Comparison of ENCODE assay signal across 15 cellular contexts in the genomic region with DNA sequence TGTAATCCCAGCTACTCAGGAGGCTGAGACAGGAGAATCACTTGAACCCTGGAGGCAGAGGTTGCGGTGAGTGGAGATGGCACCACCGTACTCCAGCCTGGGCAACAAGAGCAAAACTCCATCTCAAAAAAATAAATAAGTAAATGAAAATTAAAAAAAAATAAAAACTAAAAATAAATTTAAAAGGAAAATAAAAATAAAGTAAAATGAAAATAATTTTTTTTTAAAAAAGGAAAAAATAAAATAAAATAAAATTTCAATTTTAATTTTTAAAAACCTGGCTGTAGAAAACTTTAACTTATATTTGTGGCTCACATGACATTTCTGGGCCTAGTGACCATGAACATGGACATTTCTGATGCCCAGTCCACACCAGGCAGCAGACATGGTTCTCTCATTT. TPM values are rescaled to one million over a fixed set of nuclear protein-coding genes. Genes with fewer than 3 reads are reported as not detected.
"Had no signal": no experiment of that assay in that cellular context is flagged by ENCODE, and none has a peak within 500 bp of the region (broad histone marks: within the 10 kb centered on the region; RNA-seq: fewer than 3 reads in every experiment).

No MANE protein-coding gene starts in this region.

- H3K27ac ChIP-seq: esophagus squamous epithelium had no signal

- ATAC-seq: stimulated activated effector memory CD8-positive, alpha-beta T cell treated with anti-CD3 and anti-CD28 coated beads, Interleukin-12 subunit alpha, Interleukin-12 subunit beta, amount 100 ng/mL, for 72 hours had no signal

- H3K27ac Mint-ChIP-seq: activated naive CD8-positive, alpha-beta T cell treated with anti-CD3 and anti-CD28 coated beads, Interleukin-2, amount 10 ng/mL, durations not matched to agents 7 days and 5 days; activated T-helper 1 cell treated with anti-CD3 and anti-CD28 coated beads, Interleukin-12 subunit alpha, Interleukin-12 subunit beta, Interleukin-2, Interleukin-4 antibody, amounts not matched to agents 30 ng/mL and 10 ng/mL and 1 ng/mL, durations not matched to agents 14 hours and 24 hours and 36 hours; mesothelial cell of epicardium; stimulated activated effector memory CD8-positive, alpha-beta T cell treated with anti-CD3 and anti-CD28 coated beads, Interleukin-12 subunit alpha, Interleukin-12 subunit beta, amount 100 ng/mL, for 72 hours; T-helper 17 cell had no signal

- H3K27me3 ChIP-seq: brain microvascular endothelial cell had no signal

- DNase-seq: activated CD4-positive, alpha-beta T cell treated with anti-CD3 and anti-CD28 coated beads, Interleukin-2, amount 50 U/mL, for 1 hour; activated naive CD8-positive, alpha-beta T cell treated with anti-CD3 and anti-CD28 coated beads, Interleukin-2, amount 10 ng/mL, durations not matched to agents 7 days and 5 days; cortex of kidney; effector CD8-positive, alpha-beta T cell; esophagus squamous epithelium; stimulated activated CD4-positive, alpha-beta T cell treated with anti-CD3 and anti-CD28 coated beads, Interleukin-2, amount 100 ng/mL, for 24 hours; T-helper 17 cell had no signal

- H3K4me3 Mint-ChIP-seq: activated naive CD8-positive, alpha-beta T cell treated with anti-CD3 and anti-CD28 coated beads, Interleukin-2, amount 10 ng/mL, durations not matched to agents 7 days and 5 days; activated T-helper 1 cell treated with anti-CD3 and anti-CD28 coated beads, Interleukin-12 subunit alpha, Interleukin-12 subunit beta, Interleukin-2, Interleukin-4 antibody, amounts not matched to agents 30 ng/mL and 10 ng/mL and 1 ng/mL, durations not matched to agents 14 hours and 24 hours and 36 hours; central memory CD8-positive, alpha-beta T cell; mesothelial cell of epicardium; stimulated activated effector memory CD8-positive, alpha-beta T cell treated with anti-CD3 and anti-CD28 coated beads, Interleukin-12 subunit alpha, Interleukin-12 subunit beta, amount 100 ng/mL, for 72 hours; T-helper 17 cell had no signal

- H3K9me3 Mint-ChIP-seq: activated naive CD8-positive, alpha-beta T cell treated with anti-CD3 and anti-CD28 coated beads, Interleukin-2, amount 10 ng/mL, durations not matched to agents 7 days and 5 days; activated T-helper 1 cell treated with anti-CD3 and anti-CD28 coated beads, Interleukin-12 subunit alpha, Interleukin-12 subunit beta, Interleukin-2, Interleukin-4 antibody, amounts not matched to agents 30 ng/mL and 10 ng/mL and 1 ng/mL, durations not matched to agents 14 hours and 24 hours and 36 hours; central memory CD8-positive, alpha-beta T cell; mesothelial cell of epicardium; stimulated activated effector memory CD8-positive, alpha-beta T cell treated with anti-CD3 and anti-CD28 coated beads, Interleukin-12 subunit alpha, Interleukin-12 subunit beta, amount 100 ng/mL, for 72 hours had no signal

- H3K36me3 ChIP-seq: brain microvascular endothelial cell, esophagus squamous epithelium had no signal

- H3K4me1 Mint-ChIP-seq: central memory CD8-positive, alpha-beta T cell; mesothelial cell of epicardium; stimulated activated effector memory CD8-positive, alpha-beta T cell treated with anti-CD3 and anti-CD28 coated beads, Interleukin-12 subunit alpha, Interleukin-12 subunit beta, amount 100 ng/mL, for 72 hours had no signal

- H3K4me3 ChIP-seq: esophagus squamous epithelium had no signal

- H3K36me3 Mint-ChIP-seq: activated naive CD8-positive, alpha-beta T cell treated with anti-CD3 and anti-CD28 coated beads, Interleukin-2, amount 10 ng/mL, durations not matched to agents 7 days and 5 days; mesothelial cell of epicardium; stimulated activated effector memory CD8-positive, alpha-beta T cell treated with anti-CD3 and anti-CD28 coated beads, Interleukin-12 subunit alpha, Interleukin-12 subunit beta, amount 100 ng/mL, for 72 hours had no signal

- H3K9me3 ChIP-seq: esophagus squamous epithelium had no signal

RNA-seq across cellular contexts. Expression of a gene that starts 16.1 kb away (rescaled TPM):
- total RNA-seq: activated CD8-positive, alpha-beta memory T cell treated with anti-CD3 and anti-CD28 coated beads for 36 hours; endothelial cell of umbilical vein; mesothelial cell of epicardium; osteocyte had no signal
- polyA plus RNA-seq: endothelial cell of umbilical vein had no signal

RNA-seq across cellular contexts. Expression of a gene that starts 57.9 kb away (rescaled TPM):
- total RNA-seq: activated CD8-positive, alpha-beta memory T cell treated with anti-CD3 and anti-CD28 coated beads for 36 hours; activated naive CD8-positive, alpha-beta T cell treated with anti-CD3 and anti-CD28 coated beads, Interleukin-2, amount 10 ng/mL, durations not matched to agents 7 days and 5 days; activated T-helper 1 cell treated with anti-CD3 and anti-CD28 coated beads, Interleukin-12 subunit alpha, Interleukin-12 subunit beta, Interleukin-2, Interleukin-4 antibody, amounts not matched to agents 30 ng/mL and 10 ng/mL and 1 ng/mL, durations not matched to agents 14 hours and 24 hours and 36 hours; osteocyte; T-helper 17 cell had no signal
